Comparison of ENCODE assay signal across 32 cellular contexts in genomic region chr10:30603589-30603988, GRCh38. TPM values are rescaled to one million over a fixed set of nuclear protein-coding genes. Genes with fewer than 3 reads are reported as not detected.
"Had no signal": no experiment of that assay in that cellular context is flagged by ENCODE, and none has a peak within 500 bp of the region (broad histone marks: within the 10 kb centered on the region; RNA-seq: fewer than 3 reads in every experiment).

No MANE protein-coding gene starts in this region.

- H3K36me3 ChIP-seq: heart right ventricle, neutrophil, ovary, sigmoid colon, spleen, tibial nerve, uterus had no signal

- H3K79me2 ChIP-seq: hepatocyte had no signal

- H3K9me3 ChIP-seq: heart right ventricle, neutrophil, ovary, sigmoid colon, tibial nerve, uterus had no signal

- H3K4me3 Mint-ChIP-seq: naive thymus-derived CD8-positive, alpha-beta T cell; stimulated activated memory B cell treated with anti-CD40 and anti-IgM and Interleukin-4, amounts not matched to agents 10 μg/mL and 1 μg/mL and 100 μg/mL, for 72 hours; stimulated activated naive CD8-positive, alpha-beta T cell treated with anti-CD3 and anti-CD28 coated beads, Interleukin-15, amount 100 ng/mL, for 72 hours; type B pancreatic cell had no signal

- H3K4me1 ChIP-seq: spleen, tibial nerve, uterus had no signal

- H3K9me3 Mint-ChIP-seq: naive thymus-derived CD8-positive, alpha-beta T cell; stimulated activated naive CD8-positive, alpha-beta T cell treated with anti-CD3 and anti-CD28 coated beads, Interleukin-15, amount 100 ng/mL, for 72 hours; type B pancreatic cell had no signal

- H3K4me1 Mint-ChIP-seq: naive thymus-derived CD8-positive, alpha-beta T cell; stimulated activated memory B cell treated with anti-CD40 and anti-IgM and Interleukin-4, amounts not matched to agents 10 μg/mL and 1 μg/mL and 100 μg/mL, for 72 hours had no signal

- H3K36me3 Mint-ChIP-seq: naive thymus-derived CD8-positive, alpha-beta T cell; type B pancreatic cell had no signal

- ATAC-seq: heart right ventricle; naive thymus-derived CD8-positive, alpha-beta T cell; right cardiac atrium; stimulated activated memory B cell treated with anti-CD40 and anti-IgM and Interleukin-4, amounts not matched to agents 10 μg/mL and 1 μg/mL and 100 μg/mL, for 72 hours; stimulated activated naive CD8-positive, alpha-beta T cell treated with anti-CD3 and anti-CD28 coated beads, Interleukin-15, amount 100 ng/mL, for 72 hours had no signal

- H2AFZ ChIP-seq: hepatocyte had no signal

- H3K27me3 ChIP-seq: heart right ventricle, hepatocyte, ovary, sigmoid colon, spleen, tibial nerve, uterus had no signal

- H3K4me3 ChIP-seq: heart right ventricle, hepatocyte, lung, ovary, sigmoid colon, spleen, tibial nerve, uterus had no signal

- FAIRE-seq: small intestine had no signal

- H3K27me3 Mint-ChIP-seq: type B pancreatic cell had no signal

- H3K27ac Mint-ChIP-seq: progenitor cell of endocrine pancreas; stimulated activated memory B cell treated with anti-CD40 and anti-IgM and Interleukin-4, amounts not matched to agents 10 μg/mL and 1 μg/mL and 100 μg/mL, for 72 hours; stimulated activated naive CD8-positive, alpha-beta T cell treated with anti-CD3 and anti-CD28 coated beads, Interleukin-15, amount 100 ng/mL, for 72 hours; type B pancreatic cell had no signal

- H3K4me2 ChIP-seq: hepatocyte had no signal

- DNase-seq: heart right ventricle; islet precursor cell; mesendoderm; naive thymus-derived CD8-positive, alpha-beta T cell; occipital lobe; ovary; right cardiac atrium; sigmoid colon; small intestine; spleen; stimulated activated CD4-positive, alpha-beta T cell treated with anti-CD3 and anti-CD28 coated beads, Interleukin-4, amount 100 ng/mL, for 4 hours; stimulated activated CD8-positive, alpha-beta memory T cell treated with anti-CD3 and anti-CD28 coated beads, Interleukin-4, amount 100 ng/mL, for 48 hours; stimulated activated naive CD4-positive, alpha-beta T cell treated with Interleukin-2 at 50 U/mL for 16 hours; stimulated activated naive CD8-positive, alpha-beta T cell treated with anti-CD3 and anti-CD28 coated beads, Interleukin-15, amount 100 ng/mL, for 72 hours; substantia nigra; uterus had no signal

- H3K27ac ChIP-seq: heart right ventricle, hepatocyte, neutrophil, ovary, sigmoid colon, spleen, tibial nerve, uterus had no signal

RNA-seq across cellular contexts. Expression of gene LYZL2, which starts 26.0 kb away (rescaled TPM):
- total RNA-seq: heart right ventricle; hepatocyte; kidney epithelial cell; lower leg skin; lung; mucosa of gallbladder; naive thymus-derived CD8-positive, alpha-beta T cell; occipital lobe; ovary; progenitor cell of endocrine pancreas; pulmonary artery endothelial cell; renal cortical epithelial cell; right cardiac atrium; sigmoid colon; spleen; temporal lobe; tibial nerve; ureter; uterus had no signal
- polyA plus RNA-seq: heart right ventricle; hepatocyte; lung; naive thymus-derived CD8-positive, alpha-beta T cell; neural cell; ovary; right cardiac atrium; sigmoid colon; small intestine; spleen; thymus had no signal
